In the genomic region with DNA sequence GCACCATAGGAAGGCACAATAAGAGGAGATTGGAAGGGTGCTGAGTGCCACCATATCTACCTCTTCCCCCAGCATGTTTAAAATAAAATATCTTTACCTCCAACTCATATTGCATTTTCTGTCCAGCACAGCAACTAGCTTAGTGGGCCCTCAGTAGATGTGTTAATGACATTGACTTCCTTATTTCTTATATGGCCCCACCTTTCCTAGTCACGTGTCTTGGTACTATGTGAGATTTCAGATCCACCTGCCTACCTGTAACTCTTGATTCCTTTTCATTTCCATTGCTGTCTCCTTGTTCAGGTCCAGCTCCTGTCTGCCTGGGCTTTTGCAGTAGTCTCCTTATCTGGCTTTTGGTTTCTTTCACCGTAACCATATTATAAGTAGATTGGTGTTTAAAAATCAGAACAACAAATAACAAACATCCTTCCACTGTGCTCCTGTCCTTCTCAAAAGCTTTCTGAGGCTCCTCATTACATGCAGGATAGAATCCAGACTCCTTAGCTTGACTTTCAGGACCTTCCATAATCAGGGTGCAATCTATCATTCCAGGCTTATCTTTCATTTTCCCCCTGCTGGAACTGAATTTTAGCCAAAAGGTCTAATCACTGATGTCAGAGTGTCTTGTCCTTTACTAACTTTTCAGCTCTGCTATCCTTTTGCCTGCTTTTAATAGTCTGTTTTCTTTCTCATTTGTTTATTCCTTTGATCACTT, we compare ENCODE assay signal across 10 cellular contexts.
DNase-seq lines count a peak whose midpoint lies in the region; ATAC-seq, FAIRE-seq and TF ChIP-seq lines count a peak whose summit lies in the region.
"Had no signal": no experiment of that assay in that cellular context is flagged by ENCODE, and none has a peak within 500 bp of the region (broad histone marks: within the 10 kb centered on the region; RNA-seq: fewer than 3 reads in every experiment).

No MANE protein-coding gene starts in this region.

- no peak for TF ChIP-seq POLR2A in K562 (conservative IDR thresholded peaks at IDR 0.05)

- no peaks in the 10 kb centered on the region for H3K27me3 Mint-ChIP-seq in mesothelial cell of epicardium (ENCODE audit: low read depth)
- no peaks in the 10 kb centered on the region for H3K27me3 Mint-ChIP-seq in activated naive CD4-positive, alpha-beta T cell treated with anti-CD3 and anti-CD28 coated beads for 36 hours (ENCODE audit: low read depth)

- no peaks in the 10 kb centered on the region for H3K27me3 ChIP-seq in A673 (replicated peaks; ENCODE audit: insufficient read depth, low read depth, low read length, poor library complexity)
- H3K27me3 ChIP-seq in K562 (ENCODE audit: control insufficient read depth in 2 of 2, insufficient read depth in 2 of 2, low read length in 2 of 2): peaks cover 0 to 4% of the 10 kb centered on the region in 2 experiments; a peak in 3 of 5 replicates

- H3K36me3 ChIP-seq in A673 (ENCODE audit: insufficient read depth, low read length, poor library complexity, severe bottlenecking): no peaks in the 10 kb centered on the region
- H3K36me3 ChIP-seq in K562 (ENCODE audit: control insufficient read depth, insufficient read depth, low read length): no peaks in the 10 kb centered on the region

- H3K4me3 ChIP-seq in A673 (ENCODE audit: low read depth, low read length, poor library complexity, severe bottlenecking) (no peak overlapping the region), K562 (no peak overlapping the region)

- POLR2A ChIA-PET in A673 (lab: Charles Lee; ENCODE audit: low non-redundant PET): no interaction called here
- POLR2A ChIA-PET in K562 (lab: Yijun Ruan, JAX): no interaction called here

- FAIRE-seq in K562 (lab: Jason Lieb, UNC): no peak

- intact Hi-C loops in A673 (cut with micrococcal nuclease; ENCODE audit: unreplicated experiment): no loop called here
- intact Hi-C loops in K562 (cut with micrococcal nuclease): loop anchor here (10.0 kb wide), 1 partner anchor 500 kb away; no protein-coding TSS in a partner anchor
- intact Hi-C loops in activated naive CD4-positive, alpha-beta T cell treated with anti-CD3 and anti-CD28 coated beads for 36 hours (cut with micrococcal nuclease): no loop called here

- TF ChIP-seq RAD21 in K562 (CRISPR knock-in tag; conservative IDR thresholded peaks at IDR 0.05 in 1 of 2, IDR thresholded peaks at IDR 0.05 in 1 of 2): no peak

- no peak for TF ChIP-seq EP300 in K562 (IDR thresholded peaks at IDR 0.05; ENCODE audit: low read length)

- BruUV-seq in A673 (replicated peaks; lab: Mats Ljungman, UMichigan) (no TSS peak), K562 (replicated peaks; lab: Mats Ljungman, UMichigan) (no TSS peak)

- H3K27ac Mint-ChIP-seq in mesothelial cell of epicardium: peak overlapping the region; percentile 10
- H3K27ac Mint-ChIP-seq in activated naive CD4-positive, alpha-beta T cell treated with anti-CD3 and anti-CD28 coated beads for 36 hours: no peak overlapping the region

- peaks cover 4% of the 10 kb centered on the region for H3K36me3 Mint-ChIP-seq in mesothelial cell of epicardium
- H3K36me3 Mint-ChIP-seq in activated naive CD4-positive, alpha-beta T cell treated with anti-CD3 and anti-CD28 coated beads for 36 hours (ENCODE audit: low read depth): no peaks in the 10 kb centered on the region

- H3K9me3 Mint-ChIP-seq in mesothelial cell of epicardium: peaks cover 4% of the 10 kb centered on the region
- no peaks in the 10 kb centered on the region for H3K9me3 Mint-ChIP-seq in activated naive CD4-positive, alpha-beta T cell treated with anti-CD3 and anti-CD28 coated beads for 36 hours

- peaks cover 18% of the 10 kb centered on the region for H3K4me1 Mint-ChIP-seq in mesothelial cell of epicardium
- peaks cover 25% of the 10 kb centered on the region for H3K4me1 Mint-ChIP-seq in activated naive CD4-positive, alpha-beta T cell treated with anti-CD3 and anti-CD28 coated beads for 36 hours (ENCODE audit: low read depth)

- no peaks in the 10 kb centered on the region for H3K9me1 ChIP-seq in K562 (ENCODE audit: control insufficient read depth, insufficient read depth, low read length)

- in situ Hi-C loops in KBM-7 (cut with MboI; ENCODE audit: low pct_unique_long_range_greater_than_20kb, low sequenced_read_pairs): no loop called here
- in situ Hi-C loops in K562 (cut with MboI): no loop called here

- TF ChIP-seq CTCF in A673 (conservative IDR thresholded peaks at IDR 0.05; ENCODE audit: low read depth, low read length) (no peak), K562 (IDR thresholded peaks at IDR 0.05 in 2 of 3, conservative IDR thresholded peaks at IDR 0.05 in 1 of 3; ENCODE audit: insufficient read depth in 2 of 3, low read depth in 1 of 3, low read length in 3 of 3) (no peak), mesothelial cell of epicardium (IDR thresholded peaks at IDR 0.05; ENCODE audit: unreplicated experiment) (no peak)

- peak overlapping the region; percentile 31 for H3K27ac ChIP-seq in A673 (ENCODE audit: low read depth, low read length, poor library complexity, severe bottlenecking)
- no peak overlapping the region for H3K27ac ChIP-seq in K562 (ENCODE audit: extremely low read depth, low read depth, low read length)

- H3K79me2 ChIP-seq in K562 (ENCODE audit: control insufficient read depth, insufficient read depth, low read length): no peaks in the 10 kb centered on the region

- no peak overlapping the region for H3K9ac ChIP-seq in K562 (ENCODE audit: insufficient read depth in 1 of 2, low read depth in 2 of 2, low read length in 2 of 2)

- no peak overlapping the region for H3K4me3 Mint-ChIP-seq in mesothelial cell of epicardium
- no peak overlapping the region for H3K4me3 Mint-ChIP-seq in activated naive CD4-positive, alpha-beta T cell treated with anti-CD3 and anti-CD28 coated beads for 36 hours

- no peak overlapping the region for H3K4me2 ChIP-seq in K562 (ENCODE audit: insufficient read depth, low read length)

- H2AFZ ChIP-seq in K562 (ENCODE audit: low read depth, low read length): no peak overlapping the region

- no peak for ATAC-seq in K562

- H3K4me1 ChIP-seq in A673 (ENCODE audit: insufficient read depth, low read length, poor library complexity, severe bottlenecking): peaks cover 45% of the 10 kb centered on the region
- no peaks in the 10 kb centered on the region; a peak in 1 of 5 replicates for H3K4me1 ChIP-seq in K562 (replicated peaks in 1 of 2; ENCODE audit: control insufficient read depth in 2 of 2, insufficient read depth in 2 of 2, low read length in 2 of 2)

- H3K9me3 ChIP-seq in A673 (ENCODE audit: low read depth, low read length, poor library complexity, severe bottlenecking) (no peaks in the 10 kb centered on the region), K562 (replicated peaks; ENCODE audit: control insufficient read depth, insufficient read depth, low read depth, low read length) (no peaks in the 10 kb centered on the region)

- CTCF ChIA-PET in A673 (lab: Charles Lee): no interaction called here
- CTCF ChIA-PET in K562 (lab: Yijun Ruan, JAX; ENCODE audit: low intra/inter-chr PET ratio): no interaction called here
- CTCF ChIA-PET in activated naive CD4-positive, alpha-beta T cell treated with anti-CD3 and anti-CD28 coated beads for 36 hours (lab: Charles Lee): interaction anchor here (0.6 to 1.4 kb wide), 3 partner anchors 9 to 48 kb away, joined by 3 read pairs; no protein-coding TSS in a partner anchor

- peaks cover 23% of the 10 kb centered on the region for H4K20me1 ChIP-seq in K562 (replicated peaks; ENCODE audit: control insufficient read depth, insufficient read depth, low read length)

- DNase-seq in A673 (ENCODE audit: low spot score): no peak
- DNase-seq in KBM-7: peak; percentile 19
- DNase-seq in K562 (ENCODE audit: extremely low read depth in 1 of 4, low spot score in 3 of 4): no peak
- no peak for DNase-seq in mesothelial cell of epicardium (ENCODE audit: low spot score in 2 of 2, unreplicated experiment in 2 of 2)
- no peak for DNase-seq in GOT3 (lab: John Stamatoyannopoulos, UW)
- DNase-seq in activated T-cell treated with anti-CD3 and anti-CD28 coated beads, Interleukin-2, amount 50 U/mL, for 48 hours: no peak
- DNase-seq in activated naive CD4-positive, alpha-beta T cell treated with anti-CD3 and anti-CD28 coated beads for 36 hours: no peak
- no peak for DNase-seq in NCI-H524 treated with DMSO at 0.1 percent for 48 hours (lab: John Stamatoyannopoulos, UW)
- DNase-seq: NCI-H187 treated with DMSO at 0.1 percent for 48 hours, occipital lobe had no signal

- 23% methylated on average over 2 of the region's 2 CpGs for WGBS in K562 (ENCODE audit: insufficient coverage, low coverage, missing lambda C conversion rate)

TF ChIP-seq in K562, 482 proteins besides CTCF, POLR2A, EP300 and RAD21:
- TF ChIP-seq SMARCB1 (IDR thresholded peaks at IDR 0.05; ENCODE audit: insufficient read length, low read depth) (no peak), FIP1L1 (IDR thresholded peaks at IDR 0.05; ENCODE audit: low read depth, low read length, poor library complexity, severe bottlenecking) (no peak), RAD51 (IDR thresholded peaks at IDR 0.05; ENCODE audit: borderline replicate concordance, low read depth) (peak; percentile 32; the same call in 1 of the 2 replicates), HLTF (IDR thresholded peaks at IDR 0.05) (no peak), ZC3H4 (CRISPR knock-in tag; IDR thresholded peaks at IDR 0.05; ENCODE audit: borderline replicate concordance) (no peak), ZNF41 (CRISPR knock-in tag; conservative IDR thresholded peaks at IDR 0.05) (no peak), POLR2H (tag; IDR thresholded peaks at IDR 0.05; ENCODE audit: low read depth) (no peak), EP400 (IDR thresholded peaks at IDR 0.05) (no peak), ZFP1 (CRISPR knock-in tag; IDR thresholded peaks at IDR 0.05) (no peak), XRCC4 (IDR thresholded peaks at IDR 0.05; ENCODE audit: extremely low read depth, insufficient read depth, insufficient read length) (no peak), KLF16 (IDR thresholded peaks at IDR 0.05) (no peak), SPI1 (IDR thresholded peaks at IDR 0.05; ENCODE audit: borderline replicate concordance, low read depth, low read length) (0 out of 2 replicates have a peak, but pooled peaks have one; percentile 12), BRD9 (IDR thresholded peaks at IDR 0.05; ENCODE audit: low read depth, partially characterized antibody) (no peak)
- TF ChIP-seq, protein P1, sequence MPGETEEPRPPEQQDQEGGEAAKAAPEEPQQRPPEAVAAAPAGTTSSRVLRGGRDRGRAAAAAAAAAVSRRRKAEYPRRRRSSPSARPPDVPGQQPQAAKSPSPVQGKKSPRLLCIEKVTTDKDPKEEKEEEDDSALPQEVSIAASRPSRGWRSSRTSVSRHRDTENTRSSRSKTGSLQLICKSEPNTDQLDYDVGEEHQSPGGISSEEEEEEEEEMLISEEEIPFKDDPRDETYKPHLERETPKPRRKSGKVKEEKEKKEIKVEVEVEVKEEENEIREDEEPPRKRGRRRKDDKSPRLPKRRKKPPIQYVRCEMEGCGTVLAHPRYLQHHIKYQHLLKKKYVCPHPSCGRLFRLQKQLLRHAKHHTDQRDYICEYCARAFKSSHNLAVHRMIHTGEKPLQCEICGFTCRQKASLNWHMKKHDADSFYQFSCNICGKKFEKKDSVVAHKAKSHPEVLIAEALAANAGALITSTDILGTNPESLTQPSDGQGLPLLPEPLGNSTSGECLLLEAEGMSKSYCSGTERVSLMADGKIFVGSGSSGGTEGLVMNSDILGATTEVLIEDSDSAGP (CRISPR knock-in tag; IDR thresholded peaks at IDR 0.05): no peak
TF ChIP-seq in K562: peak in this region for 2.
